ENCODE assay signal across 8 cellular contexts in the genomic region with DNA sequence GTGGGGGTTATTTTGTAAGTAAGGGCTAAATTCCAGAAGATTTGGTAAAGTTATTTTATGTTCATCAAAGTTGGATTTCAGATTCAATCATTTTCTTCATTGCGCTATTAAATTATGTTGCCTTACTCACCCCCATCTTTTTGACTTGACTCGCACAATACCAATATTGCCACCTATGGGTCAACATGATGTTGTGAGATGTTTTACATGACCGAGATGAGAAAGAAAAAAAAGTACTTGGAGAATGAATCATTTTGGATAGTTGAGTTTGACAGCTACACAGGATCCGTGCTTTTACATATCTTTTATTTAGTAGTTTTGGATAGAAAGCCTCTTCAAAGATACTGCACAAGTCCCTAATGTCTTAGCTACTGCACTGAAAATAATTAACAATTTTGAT.
DNase-seq lines count a peak whose midpoint lies in the region; ATAC-seq and TF ChIP-seq lines count a peak whose summit lies in the region.
"Had no signal": no experiment of that assay in that cellular context is flagged by ENCODE, and none has a peak within 500 bp of the region (broad histone marks: within the 10 kb centered on the region; RNA-seq: fewer than 3 reads in every experiment).

No MANE protein-coding gene starts in this region.

- peak; percentile 23 for TF ChIP-seq CTCF in GM10266 (IDR thresholded peaks at IDR 0.05; ENCODE audit: control insufficient read depth, insufficient read depth, low read depth, missing control alignments)

- no peak for ATAC-seq in HG02678 (IDR thresholded peaks at IDR 0.05; ENCODE audit: unreplicated experiment)
- ATAC-seq: esophagus mucosa had no signal

- DNase-seq in GM10266 (ENCODE audit: extremely low spot score) = no peak
- DNase-seq in LoVo (ENCODE audit: low spot score) = peak; percentile 27
- peak; percentile 10 for DNase-seq in cerebellar cortex (ENCODE audit: low spot score)
- DNase-seq in pons (ENCODE audit: low spot score) = peak; percentile 9
- DNase-seq in activated naive CD4-positive, alpha-beta T cell treated with Interleukin-2 at 50 U/mL for 16 hours = no peak
- DNase-seq in cortex of kidney (lab: John Stamatoyannopoulos, UW) = no peak

Comparison
In these comparisons a context has a peak if more than half of its experiments do, and no peak if none do; other contexts are left out.
1. DNase-seq: peak in LoVo (single experiment), cerebellar cortex (single experiment) and pons (single experiment); none in GM10266 (single experiment), activated naive CD4-positive, alpha-beta T cell treated with Interleukin-2 at 50 U/mL for 16 hours (single experiment) and cortex of kidney (single experiment).